Comparison of ENCODE assay signal across 12 cellular contexts in the genomic region with DNA sequence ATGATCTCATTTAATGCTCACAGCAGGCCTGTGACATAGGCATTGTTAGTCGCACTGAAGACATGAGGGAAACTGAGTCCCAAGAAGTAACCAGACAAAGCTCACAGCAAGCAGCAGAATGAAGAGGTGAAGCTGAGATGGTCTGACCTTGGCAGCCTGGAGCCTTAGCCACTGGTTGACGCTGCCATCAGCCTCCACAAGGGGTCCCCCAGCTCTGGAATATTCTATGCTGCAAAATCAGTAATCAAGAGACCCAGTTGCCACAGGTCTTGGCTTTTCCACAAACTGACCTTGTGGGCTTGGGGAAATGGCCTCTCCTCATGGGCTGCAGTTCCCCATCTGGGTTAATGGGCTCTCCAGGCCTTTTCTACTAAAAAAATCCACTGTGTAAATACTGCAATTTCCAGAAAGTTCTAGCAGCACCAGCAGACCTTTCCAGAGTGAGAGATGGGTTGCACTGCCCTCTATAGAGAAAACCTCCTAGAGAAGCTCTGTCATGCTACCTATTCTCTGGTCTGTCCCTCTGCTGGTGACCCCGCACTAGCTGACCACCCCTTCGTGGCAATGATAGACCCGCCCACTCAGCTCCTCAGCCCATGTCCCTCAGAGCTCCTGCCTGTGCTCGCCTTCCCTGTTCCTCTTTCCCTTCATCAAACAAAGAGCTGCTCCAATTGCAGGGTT. TPM values are rescaled to one million over a fixed set of nuclear protein-coding genes. Genes with fewer than 3 reads are reported as not detected.
DNase-seq lines count a peak whose midpoint lies in the region; ATAC-seq and TF ChIP-seq lines count a peak whose summit lies in the region.
"Had no signal": no experiment of that assay in that cellular context is flagged by ENCODE, and none has a peak within 500 bp of the region (broad histone marks: within the 10 kb centered on the region; RNA-seq: fewer than 3 reads in every experiment).

No MANE protein-coding gene starts in this region.

- H3K79me2 ChIP-seq in GM23338 (replicated peaks; ENCODE audit: insufficient read depth), result no peaks in the 10 kb centered on the region

- DNase-seq in GM12865 (ENCODE audit: low read depth), result peak; percentile 60
- DNase-seq in GM23338 (ENCODE audit: low spot score), result peak; percentile 56
- DNase-seq in RWPE1 (ENCODE audit: low spot score), result peak; percentile 7
- no peak for DNase-seq in kidney epithelial cell (ENCODE audit: low read depth)
- DNase-seq in DMS53 (lab: John Stamatoyannopoulos, UW), result no peak
- no peak for DNase-seq in pons (ENCODE audit: low spot score)
- no peak for DNase-seq in effector CD8-positive, alpha-beta T cell (lab: John Stamatoyannopoulos, UW)
- DNase-seq: kidney, nephron progenitor cell, stomach, T-cell had no signal

- H3K9me2 ChIP-seq in GM23338 (ENCODE audit: insufficient read depth), result peaks cover 8% of the 10 kb centered on the region; the same call in 1 of the 2 replicates

- TF ChIP-seq CTCF in GM12865 (IDR thresholded peaks at IDR 0.05; ENCODE audit: insufficient read depth, low read depth, low read length, missing control alignments), result peak; percentile 55
- TF ChIP-seq CTCF in GM23338 (conservative IDR thresholded peaks at IDR 0.05; ENCODE audit: low read depth in 2 of 2), result peak; percentile 52 to 61
- TF ChIP-seq CTCF in RWPE1 (conservative IDR thresholded peaks at IDR 0.05; ENCODE audit: low read depth), result no peak
- peak; percentile 33 for TF ChIP-seq CTCF in kidney epithelial cell (IDR thresholded peaks at IDR 0.05; ENCODE audit: insufficient read depth, low read length, poor library complexity, severe bottlenecking)

- no peaks in the 10 kb centered on the region for H3K36me3 Mint-ChIP-seq in GM23338 (ENCODE audit: low read depth)
- no peaks in the 10 kb centered on the region for H3K36me3 Mint-ChIP-seq in stimulated activated memory B cell treated with anti-CD40 and anti-IgM and Interleukin-4, amounts not matched to agents 10 μg/mL and 1 μg/mL and 100 μg/mL, for 72 hours
- H3K36me3 Mint-ChIP-seq: T-cell had no signal

- no peaks in the 10 kb centered on the region for H4K20me1 ChIP-seq in GM23338 (replicated peaks; ENCODE audit: insufficient read depth)

- H3K27ac ChIP-seq in GM23338 (ENCODE audit: low read depth) (no peak overlapping the region), RWPE1 (no peak overlapping the region)
- H3K27ac ChIP-seq: stomach had no signal

- H3K27me3 Mint-ChIP-seq in GM23338 (ENCODE audit: insufficient read depth, low read depth, poor library complexity), result peaks cover 11% of the 10 kb centered on the region
- peaks cover 35% of the 10 kb centered on the region for H3K27me3 Mint-ChIP-seq in stimulated activated memory B cell treated with anti-CD40 and anti-IgM and Interleukin-4, amounts not matched to agents 10 μg/mL and 1 μg/mL and 100 μg/mL, for 72 hours

- H3K36me3 ChIP-seq in GM23338 (ENCODE audit: insufficient read depth) (no peaks in the 10 kb centered on the region; the same call in 1 of the 2 replicates), kidney epithelial cell (ENCODE audit: control insufficient read depth, insufficient read depth, low read length) (no peaks in the 10 kb centered on the region)
- H3K36me3 ChIP-seq: stomach had no signal

- peak overlapping the region; percentile 28; the same call in 1 of the 2 replicates for H2AFZ ChIP-seq in GM23338

- POLR2A ChIA-PET in RWPE1 (lab: Yijun Ruan, JAX; ENCODE audit: low non-redundant PET), result no interaction called here

- H3K4me1 ChIP-seq in GM23338 (ENCODE audit: insufficient read depth), result peaks cover 2% of the 10 kb centered on the region; the same call in 1 of the 2 replicates
- H3K4me1 ChIP-seq: stomach had no signal

- H3K27me3 ChIP-seq in GM23338 (ENCODE audit: insufficient read depth) (no peaks in the 10 kb centered on the region), kidney epithelial cell (ENCODE audit: control insufficient read depth, insufficient read depth, low read length) (no peaks in the 10 kb centered on the region)

- H3K4me3 ChIP-seq in GM12865 (ENCODE audit: low read depth, low read length) (no peak overlapping the region), GM23338 (no peak overlapping the region), kidney epithelial cell (ENCODE audit: low read depth, low read length) (no peak overlapping the region)
- H3K4me3 ChIP-seq: stomach had no signal

- ATAC-seq in GM23338, result peak; percentile 61
- no peak for ATAC-seq in stimulated activated memory B cell treated with anti-CD40 and anti-IgM and Interleukin-4, amounts not matched to agents 10 μg/mL and 1 μg/mL and 100 μg/mL, for 72 hours
- ATAC-seq: T-cell had no signal

- no peak overlapping the region for H3K4me2 ChIP-seq in GM23338

- peaks cover 4% of the 10 kb centered on the region; the same call in 2 of the 3 replicates for H3K4me1 Mint-ChIP-seq in GM23338
- H3K4me1 Mint-ChIP-seq in stimulated activated memory B cell treated with anti-CD40 and anti-IgM and Interleukin-4, amounts not matched to agents 10 μg/mL and 1 μg/mL and 100 μg/mL, for 72 hours, result no peaks in the 10 kb centered on the region
- H3K4me1 Mint-ChIP-seq: T-cell had no signal

- H3K4me3 Mint-ChIP-seq in GM23338, result no peak overlapping the region
- no peak overlapping the region for H3K4me3 Mint-ChIP-seq in stimulated activated memory B cell treated with anti-CD40 and anti-IgM and Interleukin-4, amounts not matched to agents 10 μg/mL and 1 μg/mL and 100 μg/mL, for 72 hours
- H3K4me3 Mint-ChIP-seq: nephron progenitor cell, T-cell had no signal

- no peaks in the 10 kb centered on the region for H3F3A ChIP-seq in GM23338 (replicated peaks; ENCODE audit: low read depth)

- H3K9me3 Mint-ChIP-seq in GM23338, result peaks cover 45% of the 10 kb centered on the region
- no peaks in the 10 kb centered on the region for H3K9me3 Mint-ChIP-seq in stimulated activated memory B cell treated with anti-CD40 and anti-IgM and Interleukin-4, amounts not matched to agents 10 μg/mL and 1 μg/mL and 100 μg/mL, for 72 hours
- H3K9me3 Mint-ChIP-seq: nephron progenitor cell had no signal

- CTCF ChIA-PET in RWPE1 (lab: Yijun Ruan, JAX), result interaction anchor here (0.8 to 1.5 kb wide), 2 partner anchors 107 to 176 kb away, joined by 3 to 6 read pairs; no protein-coding TSS in a partner anchor

- no peak overlapping the region for H3K27ac Mint-ChIP-seq in GM23338
- no peak overlapping the region for H3K27ac Mint-ChIP-seq in stimulated activated memory B cell treated with anti-CD40 and anti-IgM and Interleukin-4, amounts not matched to agents 10 μg/mL and 1 μg/mL and 100 μg/mL, for 72 hours
- H3K27ac Mint-ChIP-seq: T-cell had no signal

TF ChIP-seq in GM23338, 12 proteins besides CTCF, POLR2A, EP300 and RAD21:
- TF ChIP-seq STAT1 (IDR thresholded peaks at IDR 0.05; ENCODE audit: unreplicated experiment) (no peak), EZH2 (IDR thresholded peaks at IDR 0.05; ENCODE audit: low read depth, unreplicated experiment) (no peak), ZNF331 (CRISPR knock-in tag; IDR thresholded peaks at IDR 0.05; ENCODE audit: low read depth) (no peak), JUNB (IDR thresholded peaks at IDR 0.05; ENCODE audit: unreplicated experiment) (no peak), EZH2phosphoT487 (IDR thresholded peaks at IDR 0.05; ENCODE audit: unreplicated experiment) (no peak)
- TF ChIP-seq, protein P1, sequence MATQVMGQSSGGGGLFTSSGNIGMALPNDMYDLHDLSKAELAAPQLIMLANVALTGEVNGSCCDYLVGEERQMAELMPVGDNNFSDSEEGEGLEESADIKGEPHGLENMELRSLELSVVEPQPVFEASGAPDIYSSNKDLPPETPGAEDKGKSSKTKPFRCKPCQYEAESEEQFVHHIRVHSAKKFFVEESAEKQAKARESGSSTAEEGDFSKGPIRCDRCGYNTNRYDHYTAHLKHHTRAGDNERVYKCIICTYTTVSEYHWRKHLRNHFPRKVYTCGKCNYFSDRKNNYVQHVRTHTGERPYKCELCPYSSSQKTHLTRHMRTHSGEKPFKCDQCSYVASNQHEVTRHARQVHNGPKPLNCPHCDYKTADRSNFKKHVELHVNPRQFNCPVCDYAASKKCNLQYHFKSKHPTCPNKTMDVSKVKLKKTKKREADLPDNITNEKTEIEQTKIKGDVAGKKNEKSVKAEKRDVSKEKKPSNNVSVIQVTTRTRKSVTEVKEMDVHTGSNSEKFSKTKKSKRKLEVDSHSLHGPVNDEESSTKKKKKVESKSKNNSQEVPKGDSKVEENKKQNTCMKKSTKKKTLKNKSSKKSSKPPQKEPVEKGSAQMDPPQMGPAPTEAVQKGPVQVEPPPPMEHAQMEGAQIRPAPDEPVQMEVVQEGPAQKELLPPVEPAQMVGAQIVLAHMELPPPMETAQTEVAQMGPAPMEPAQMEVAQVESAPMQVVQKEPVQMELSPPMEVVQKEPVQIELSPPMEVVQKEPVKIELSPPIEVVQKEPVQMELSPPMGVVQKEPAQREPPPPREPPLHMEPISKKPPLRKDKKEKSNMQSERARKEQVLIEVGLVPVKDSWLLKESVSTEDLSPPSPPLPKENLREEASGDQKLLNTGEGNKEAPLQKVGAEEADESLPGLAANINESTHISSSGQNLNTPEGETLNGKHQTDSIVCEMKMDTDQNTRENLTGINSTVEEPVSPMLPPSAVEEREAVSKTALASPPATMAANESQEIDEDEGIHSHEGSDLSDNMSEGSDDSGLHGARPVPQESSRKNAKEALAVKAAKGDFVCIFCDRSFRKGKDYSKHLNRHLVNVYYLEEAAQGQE (IDR thresholded peaks at IDR 0.05; ENCODE audit: unreplicated experiment), result no peak
- TF ChIP-seq, protein P2, sequence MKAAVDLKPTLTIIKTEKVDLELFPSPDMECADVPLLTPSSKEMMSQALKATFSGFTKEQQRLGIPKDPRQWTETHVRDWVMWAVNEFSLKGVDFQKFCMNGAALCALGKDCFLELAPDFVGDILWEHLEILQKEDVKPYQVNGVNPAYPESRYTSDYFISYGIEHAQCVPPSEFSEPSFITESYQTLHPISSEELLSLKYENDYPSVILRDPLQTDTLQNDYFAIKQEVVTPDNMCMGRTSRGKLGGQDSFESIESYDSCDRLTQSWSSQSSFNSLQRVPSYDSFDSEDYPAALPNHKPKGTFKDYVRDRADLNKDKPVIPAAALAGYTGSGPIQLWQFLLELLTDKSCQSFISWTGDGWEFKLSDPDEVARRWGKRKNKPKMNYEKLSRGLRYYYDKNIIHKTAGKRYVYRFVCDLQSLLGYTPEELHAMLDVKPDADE (IDR thresholded peaks at IDR 0.05), result no peak
TF ChIP-seq in GM23338: peak in this region for 0.

RNA-seq across cellular contexts. Expression of a gene that starts 22.6 kb away (rescaled TPM):
- not detected in 2 replicates for total RNA-seq in GM23338 (2014; rRNA removed; shearing (Covaris generic))
- not detected in 2 replicates for polyA plus RNA-seq in GM23338 (2016; fragmentation: Nextera tagmentation; extraction: Ambion mirVana)
- not detected in 2 replicates for total RNA-seq in kidney epithelial cell
- total RNA-seq: kidney, T-cell had no signal
- polyA plus RNA-seq: stomach had no signal

Comparison
In these comparisons a context has a peak if more than half of its experiments do, and no peak if none do; other contexts are left out.
1. DNase-seq: peak in GM12865 (single experiment), GM23338 (single experiment) and RWPE1 (single experiment); none in kidney epithelial cell (single experiment), DMS53 (single experiment), pons (single experiment) and effector CD8-positive, alpha-beta T cell (single experiment).